In the genomic region with DNA sequence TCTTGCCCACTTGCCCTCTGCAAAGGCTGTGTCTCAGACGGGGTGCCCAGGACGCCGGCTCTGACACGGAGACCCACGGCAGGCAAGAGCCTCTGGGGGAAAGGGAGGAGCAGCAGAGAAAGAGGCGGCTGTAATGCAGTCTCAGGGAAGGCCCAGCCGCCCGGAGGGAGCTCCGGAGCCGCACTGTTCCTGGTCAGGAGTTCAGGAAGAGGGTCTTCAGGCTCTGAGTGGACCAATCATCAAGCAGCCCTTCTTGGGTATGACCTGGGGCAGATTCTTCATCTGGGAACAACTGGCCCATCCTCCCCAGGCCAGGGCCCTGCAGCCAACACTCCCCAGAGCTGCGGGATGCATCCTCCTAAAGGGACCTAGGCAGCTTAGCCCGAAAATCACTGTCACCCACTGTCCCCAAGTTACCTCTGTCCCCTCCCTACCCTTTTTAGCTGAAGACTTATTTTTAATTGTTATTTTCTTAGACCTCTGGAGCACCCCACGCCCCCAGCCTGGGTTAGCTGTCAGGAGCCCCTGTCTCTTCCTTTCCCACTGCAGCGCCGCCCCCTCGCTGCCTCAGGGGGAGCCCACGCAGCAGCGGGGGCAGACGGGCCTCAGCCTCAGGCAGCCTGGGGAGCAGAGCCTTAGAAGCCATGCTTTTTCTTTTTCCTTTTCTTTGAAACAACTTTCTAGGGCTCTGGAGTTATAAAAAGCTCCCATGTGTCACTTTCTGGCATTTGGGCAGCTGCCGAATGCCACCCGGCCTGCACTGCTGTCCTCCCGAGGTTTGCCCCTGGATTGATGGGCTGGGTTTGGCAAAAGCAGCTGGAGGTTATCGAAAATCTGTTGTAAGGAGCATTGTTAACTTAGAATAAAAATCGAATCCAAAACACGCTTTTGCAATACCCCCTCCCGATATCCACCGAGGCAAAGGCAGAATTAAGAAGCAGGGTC, we compare ENCODE assay signal across 1 cellular context.
TF ChIP-seq lines count a peak whose summit lies in the region.

No MANE protein-coding gene starts in this region.

TF ChIP-seq in WTC11, 78 proteins besides CTCF, POLR2A, EP300 and RAD21:
- TF ChIP-seq SMAD3 (CRISPR knock-in tag; IDR thresholded peaks at IDR 0.05; ENCODE audit: borderline replicate concordance) (no peak), ATF1 (CRISPR knock-in tag; IDR thresholded peaks at IDR 0.05) (no peak), CBFB (CRISPR knock-in tag; IDR thresholded peaks at IDR 0.05; ENCODE audit: low read depth) (no peak), CREM (CRISPR knock-in tag; IDR thresholded peaks at IDR 0.05) (no peak), RORB (CRISPR knock-in tag; IDR thresholded peaks at IDR 0.05) (no peak), KAT7 (CRISPR knock-in tag; IDR thresholded peaks at IDR 0.05; ENCODE audit: borderline replicate concordance) (no peak), GABPB1 (CRISPR knock-in tag; IDR thresholded peaks at IDR 0.05) (no peak), ZNF416 (CRISPR knock-in tag; IDR thresholded peaks at IDR 0.05) (no peak), ZNF396 (CRISPR knock-in tag; IDR thresholded peaks at IDR 0.05; ENCODE audit: borderline replicate concordance) (no peak), ETV6 (CRISPR knock-in tag; IDR thresholded peaks at IDR 0.05) (no peak), ZNF423 (CRISPR knock-in tag; IDR thresholded peaks at IDR 0.05) (no peak), NFE2L1 (CRISPR knock-in tag; IDR thresholded peaks at IDR 0.05) (no peak), MXD4 (CRISPR knock-in tag; IDR thresholded peaks at IDR 0.05; ENCODE audit: borderline replicate concordance) (no peak)
- TF ChIP-seq, protein P1, sequence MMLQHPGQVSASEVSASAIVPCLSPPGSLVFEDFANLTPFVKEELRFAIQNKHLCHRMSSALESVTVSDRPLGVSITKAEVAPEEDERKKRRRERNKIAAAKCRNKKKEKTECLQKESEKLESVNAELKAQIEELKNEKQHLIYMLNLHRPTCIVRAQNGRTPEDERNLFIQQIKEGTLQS (CRISPR knock-in tag; conservative IDR thresholded peaks at IDR 0.05): no peak
- TF ChIP-seq, protein P2, sequence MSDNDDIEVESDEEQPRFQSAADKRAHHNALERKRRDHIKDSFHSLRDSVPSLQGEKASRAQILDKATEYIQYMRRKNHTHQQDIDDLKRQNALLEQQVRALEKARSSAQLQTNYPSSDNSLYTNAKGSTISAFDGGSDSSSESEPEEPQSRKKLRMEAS (CRISPR knock-in tag; IDR thresholded peaks at IDR 0.05): no peak
- TF ChIP-seq, protein P3, sequence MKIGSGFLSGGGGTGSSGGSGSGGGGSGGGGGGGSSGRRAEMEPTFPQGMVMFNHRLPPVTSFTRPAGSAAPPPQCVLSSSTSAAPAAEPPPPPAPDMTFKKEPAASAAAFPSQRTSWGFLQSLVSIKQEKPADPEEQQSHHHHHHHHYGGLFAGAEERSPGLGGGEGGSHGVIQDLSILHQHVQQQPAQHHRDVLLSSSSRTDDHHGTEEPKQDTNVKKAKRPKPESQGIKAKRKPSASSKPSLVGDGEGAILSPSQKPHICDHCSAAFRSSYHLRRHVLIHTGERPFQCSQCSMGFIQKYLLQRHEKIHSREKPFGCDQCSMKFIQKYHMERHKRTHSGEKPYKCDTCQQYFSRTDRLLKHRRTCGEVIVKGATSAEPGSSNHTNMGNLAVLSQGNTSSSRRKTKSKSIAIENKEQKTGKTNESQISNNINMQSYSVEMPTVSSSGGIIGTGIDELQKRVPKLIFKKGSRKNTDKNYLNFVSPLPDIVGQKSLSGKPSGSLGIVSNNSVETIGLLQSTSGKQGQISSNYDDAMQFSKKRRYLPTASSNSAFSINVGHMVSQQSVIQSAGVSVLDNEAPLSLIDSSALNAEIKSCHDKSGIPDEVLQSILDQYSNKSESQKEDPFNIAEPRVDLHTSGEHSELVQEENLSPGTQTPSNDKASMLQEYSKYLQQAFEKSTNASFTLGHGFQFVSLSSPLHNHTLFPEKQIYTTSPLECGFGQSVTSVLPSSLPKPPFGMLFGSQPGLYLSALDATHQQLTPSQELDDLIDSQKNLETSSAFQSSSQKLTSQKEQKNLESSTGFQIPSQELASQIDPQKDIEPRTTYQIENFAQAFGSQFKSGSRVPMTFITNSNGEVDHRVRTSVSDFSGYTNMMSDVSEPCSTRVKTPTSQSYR (CRISPR knock-in tag; IDR thresholded peaks at IDR 0.05): no peak
- TF ChIP-seq, protein P4, sequence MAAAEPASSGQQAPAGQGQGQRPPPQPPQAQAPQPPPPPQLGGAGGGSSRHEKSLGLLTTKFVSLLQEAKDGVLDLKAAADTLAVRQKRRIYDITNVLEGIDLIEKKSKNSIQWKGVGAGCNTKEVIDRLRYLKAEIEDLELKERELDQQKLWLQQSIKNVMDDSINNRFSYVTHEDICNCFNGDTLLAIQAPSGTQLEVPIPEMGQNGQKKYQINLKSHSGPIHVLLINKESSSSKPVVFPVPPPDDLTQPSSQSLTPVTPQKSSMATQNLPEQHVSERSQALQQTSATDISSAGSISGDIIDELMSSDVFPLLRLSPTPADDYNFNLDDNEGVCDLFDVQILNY (CRISPR knock-in tag; IDR thresholded peaks at IDR 0.05): no peak
- TF ChIP-seq, protein P5, sequence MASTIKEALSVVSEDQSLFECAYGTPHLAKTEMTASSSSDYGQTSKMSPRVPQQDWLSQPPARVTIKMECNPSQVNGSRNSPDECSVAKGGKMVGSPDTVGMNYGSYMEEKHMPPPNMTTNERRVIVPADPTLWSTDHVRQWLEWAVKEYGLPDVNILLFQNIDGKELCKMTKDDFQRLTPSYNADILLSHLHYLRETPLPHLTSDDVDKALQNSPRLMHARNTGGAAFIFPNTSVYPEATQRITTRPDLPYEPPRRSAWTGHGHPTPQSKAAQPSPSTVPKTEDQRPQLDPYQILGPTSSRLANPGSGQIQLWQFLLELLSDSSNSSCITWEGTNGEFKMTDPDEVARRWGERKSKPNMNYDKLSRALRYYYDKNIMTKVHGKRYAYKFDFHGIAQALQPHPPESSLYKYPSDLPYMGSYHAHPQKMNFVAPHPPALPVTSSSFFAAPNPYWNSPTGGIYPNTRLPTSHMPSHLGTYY (CRISPR knock-in tag; IDR thresholded peaks at IDR 0.05): no peak
